13 cellular contexts compared by ENCODE assay signal in genomic region chrX:10501606-10502005, GRCh38.
"Had no signal": no experiment of that assay in that cellular context is flagged by ENCODE, and none has a peak within 500 bp of the region (broad histone marks: within the 10 kb centered on the region; RNA-seq: fewer than 3 reads in every experiment).

No MANE protein-coding gene starts in this region.

- H3K27me3 ChIP-seq: esophagus muscularis mucosa, hepatocyte, ovary had no signal

- H3K9me3 ChIP-seq: esophagus muscularis mucosa, mucosa of descending colon, ovary had no signal

- H2AFZ ChIP-seq: hepatocyte had no signal

- H3K4me3 ChIP-seq: esophagus muscularis mucosa, hepatocyte, mucosa of descending colon, ovary, smooth muscle cell had no signal

- H3K27ac ChIP-seq: epithelial cell of prostate, esophagus muscularis mucosa, hepatocyte, ovary had no signal

- H3K4me2 ChIP-seq: hepatocyte, smooth muscle cell had no signal

- H3K36me3 ChIP-seq: esophagus muscularis mucosa, ovary had no signal

- H3K79me2 ChIP-seq: hepatocyte had no signal

- DNase-seq: effector memory CD8-positive, alpha-beta T cell; foreskin fibroblast; mammary epithelial cell; mucosa of descending colon; naive thymus-derived CD8-positive, alpha-beta T cell; ovary; right cardiac atrium; stimulated activated CD4-positive, alpha-beta T cell treated with anti-CD3 and anti-CD28 coated beads, Interleukin-2, amount 100 ng/mL, for 48 hours; stimulated activated naive CD4-positive, alpha-beta T cell treated with Interleukin-2 at 50 U/mL for 16 hours had no signal
